ENCODE assay signal across 1 cellular context in the genomic region with DNA sequence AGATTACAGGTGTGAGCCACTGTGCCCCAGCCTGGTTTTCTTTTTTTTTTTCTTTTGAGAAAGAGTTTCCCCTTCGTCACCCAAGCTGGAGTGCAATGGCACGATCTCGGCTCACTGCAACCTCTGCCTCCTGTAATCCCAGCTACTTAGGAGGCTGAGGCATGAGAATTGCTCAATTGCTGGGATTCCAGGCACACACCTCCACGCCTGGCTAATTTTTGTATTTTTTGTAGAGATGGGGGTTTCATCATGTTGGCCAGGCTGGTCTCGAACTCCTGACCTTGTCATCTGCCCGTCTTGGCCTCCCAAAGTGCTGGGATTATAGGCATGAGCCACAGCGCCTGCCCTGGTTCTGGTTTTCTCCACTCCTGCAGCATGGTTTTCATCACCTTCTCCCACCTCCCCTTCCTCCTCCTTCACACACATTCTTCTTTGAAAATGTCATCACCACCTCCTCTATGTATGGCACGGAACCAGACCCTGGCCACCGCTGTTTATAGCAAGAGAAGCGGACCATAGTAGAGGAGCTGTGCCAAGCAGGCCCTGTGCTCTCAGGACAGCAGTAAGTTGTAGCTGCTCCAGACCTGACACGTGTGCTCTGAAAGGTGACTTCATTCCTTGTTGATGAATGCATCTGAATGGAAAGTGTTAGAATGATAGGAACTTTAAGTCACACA.
TF ChIP-seq lines count a peak whose summit lies in the region.

No MANE protein-coding gene starts in this region.

TF ChIP-seq in A549, 52 proteins besides CTCF, POLR2A, EP300 and RAD21 (continued from another document):
- TF ChIP-seq MYC (IDR thresholded peaks at IDR 0.05; ENCODE audit: borderline replicate concordance, low read length) (no peak), BCL3 (IDR thresholded peaks at IDR 0.05) (no peak), EHMT2 (IDR thresholded peaks at IDR 0.05; ENCODE audit: low read depth) (no peak), ZC3H11A (IDR thresholded peaks at IDR 0.05) (no peak), MAFK (IDR thresholded peaks at IDR 0.05; ENCODE audit: partially characterized antibody) (no peak), HMGXB4 (CRISPR knock-in tag; IDR thresholded peaks at IDR 0.05; ENCODE audit: borderline replicate concordance) (no peak), REST (IDR thresholded peaks at IDR 0.05) (no peak), JUN (IDR thresholded peaks at IDR 0.05) (no peak), RCOR1 (IDR thresholded peaks at IDR 0.05; ENCODE audit: low read depth, low read length) (no peak)
- TF ChIP-seq, protein P1, sequence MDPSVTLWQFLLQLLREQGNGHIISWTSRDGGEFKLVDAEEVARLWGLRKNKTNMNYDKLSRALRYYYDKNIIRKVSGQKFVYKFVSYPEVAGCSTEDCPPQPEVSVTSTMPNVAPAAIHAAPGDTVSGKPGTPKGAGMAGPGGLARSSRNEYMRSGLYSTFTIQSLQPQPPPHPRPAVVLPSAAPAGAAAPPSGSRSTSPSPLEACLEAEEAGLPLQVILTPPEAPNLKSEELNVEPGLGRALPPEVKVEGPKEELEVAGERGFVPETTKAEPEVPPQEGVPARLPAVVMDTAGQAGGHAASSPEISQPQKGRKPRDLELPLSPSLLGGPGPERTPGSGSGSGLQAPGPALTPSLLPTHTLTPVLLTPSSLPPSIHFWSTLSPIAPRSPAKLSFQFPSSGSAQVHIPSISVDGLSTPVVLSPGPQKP (IDR thresholded peaks at IDR 0.05; ENCODE audit: low read depth, low read length): no peak
